ENCODE assay signal across 10 cellular contexts in the genomic region with DNA sequence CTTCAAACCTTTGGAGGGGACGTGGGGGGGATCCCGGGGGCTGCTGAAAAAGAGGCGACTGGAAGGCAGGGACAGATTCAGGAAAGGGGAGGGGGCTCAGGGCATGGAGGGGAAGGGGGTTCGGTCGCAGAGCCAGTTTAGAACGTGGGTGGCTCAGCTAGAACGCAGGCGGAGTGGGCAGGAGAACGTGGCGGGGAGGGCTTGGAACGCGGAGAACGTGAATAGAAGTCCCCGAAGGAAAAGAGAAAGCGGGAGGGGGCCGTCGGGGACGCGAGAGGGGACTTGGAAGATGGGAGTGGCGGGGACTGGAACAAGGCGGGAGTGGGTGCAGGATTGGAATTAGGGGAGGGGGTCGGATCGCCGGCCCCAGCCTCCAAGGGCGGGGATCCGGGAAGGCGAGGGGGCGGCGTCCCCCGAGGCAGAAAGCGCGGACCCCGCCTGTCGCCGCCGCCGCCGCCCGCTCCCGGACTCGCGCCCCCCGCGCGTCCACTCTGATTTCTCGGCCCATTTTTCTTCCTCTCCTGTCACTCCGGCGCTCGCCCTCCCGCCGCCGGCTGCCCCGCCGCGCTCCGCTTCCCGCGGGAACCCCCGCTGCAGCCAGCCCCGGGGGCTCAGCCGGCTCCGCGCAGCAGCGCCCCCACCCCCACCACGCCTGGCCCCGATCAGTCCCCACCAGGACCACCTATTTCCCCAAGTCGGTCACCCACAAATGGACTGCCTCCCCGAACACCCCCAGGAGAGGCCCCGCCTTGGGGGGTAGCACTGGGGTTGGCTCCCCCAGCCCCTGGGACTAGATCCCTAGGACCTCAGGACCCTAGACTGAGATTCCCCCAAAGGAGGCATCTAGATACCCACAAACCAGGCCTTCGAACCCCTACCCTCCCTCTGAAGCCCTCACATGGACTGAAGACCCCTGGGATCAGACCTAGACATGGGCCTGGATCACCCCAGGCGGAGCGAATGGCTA. TPM values are rescaled to one million over a fixed set of nuclear protein-coding genes. Genes with fewer than 3 reads are reported as not detected.
DNase-seq lines count a peak whose midpoint lies in the region; ATAC-seq, FAIRE-seq and TF ChIP-seq lines count a peak whose summit lies in the region.
"Had no signal": no experiment of that assay in that cellular context is flagged by ENCODE, and none has a peak within 500 bp of the region (broad histone marks: within the 10 kb centered on the region; RNA-seq: fewer than 3 reads in every experiment).

No MANE protein-coding gene starts in this region.

- no peak for FAIRE-seq in kidney (lab: Jason Lieb, UNC)

- H3K9me2 ChIP-seq in PC-3 (replicated peaks; ENCODE audit: low read length), result no peaks in the 10 kb centered on the region

- 0 to 11% methylated on average over 11 to 69 of the region's 72 CpGs for WGBS in endodermal cell (ENCODE audit: insufficient coverage in 1 of 2, insufficient read length in 1 of 2), 2 experiments

- peak overlapping the region; percentile 64; the same call in 1 of the 2 replicates for H3K4me2 ChIP-seq in PC-3 (ENCODE audit: low read length)

- no peak overlapping the region for H3K27ac ChIP-seq in PC-3 (ENCODE audit: low read length)
- no peak overlapping the region for H3K27ac ChIP-seq in endodermal cell (ENCODE audit: low read depth, low read length)
- no peak overlapping the region for H3K27ac ChIP-seq in kidney (ENCODE audit: low read depth in 2 of 2, low read length in 2 of 2)

- no peaks in the 10 kb centered on the region for H3K4me1 Mint-ChIP-seq in endodermal cell
- H3K4me1 Mint-ChIP-seq in progenitor cell of endocrine pancreas (ENCODE audit: low read depth), result peaks cover 7% of the 10 kb centered on the region

- H4K20me1 ChIP-seq in PC-3 (ENCODE audit: low read length), result no peaks in the 10 kb centered on the region

- DNase-seq in GM03348 (ENCODE audit: low spot score) (peak; percentile 62), PC-3 (no peak), endodermal cell (peak; percentile 49), progenitor cell of endocrine pancreas (ENCODE audit: low spot score, unreplicated experiment) (no peak), LoVo (ENCODE audit: low spot score) (no peak), kidney (no peak), HuH-7 (ENCODE audit: low spot score) (no peak)

- H3K27me3 ChIP-seq in PC-3 (ENCODE audit: low read length), result no peaks in the 10 kb centered on the region
- peaks cover 53% of the 10 kb centered on the region for H3K27me3 ChIP-seq in endodermal cell (ENCODE audit: control insufficient read depth, insufficient read depth, low read length, poor library complexity, severe bottlenecking)

- no peak for ATAC-seq in PC-3
- ATAC-seq in HG03460 (IDR thresholded peaks at IDR 0.05; ENCODE audit: unreplicated experiment), result no peak

- H3K9me3 ChIP-seq in PC-3 (ENCODE audit: low read length), result no peaks in the 10 kb centered on the region
- H3K9me3 ChIP-seq in endodermal cell (ENCODE audit: control insufficient read depth, low read length), result no peaks in the 10 kb centered on the region
- no peaks in the 10 kb centered on the region for H3K9me3 ChIP-seq in kidney (ENCODE audit: control insufficient read depth in 1 of 2, low read length in 2 of 2)

- no peaks in the 10 kb centered on the region for H3F3A ChIP-seq in PC-3 (ENCODE audit: low read length, unreplicated experiment)

- 0 out of 2 replicates have a peak overlapping the region, but pooled peaks have one; percentile 68 for H2AFZ ChIP-seq in PC-3 (ENCODE audit: low read length)

- H3K4me1 ChIP-seq in PC-3 (ENCODE audit: insufficient read depth, low read length) (0 out of 2 replicates have a peak, but pooled peaks cover 9% of the 10 kb centered on the region), endodermal cell (ENCODE audit: control insufficient read depth, insufficient read depth, low read length) (no peaks in the 10 kb centered on the region), kidney (ENCODE audit: control insufficient read depth in 1 of 2, insufficient read depth in 1 of 2, low read depth in 1 of 2, low read length in 2 of 2) (no peaks in the 10 kb centered on the region)

- no peak overlapping the region for H3K9ac ChIP-seq in PC-3 (ENCODE audit: low read length)
- H3K9ac ChIP-seq in endodermal cell (ENCODE audit: extremely low read depth, low read length, poor library complexity, severe bottlenecking), result no peak overlapping the region
- H3K9ac ChIP-seq in kidney (ENCODE audit: low read length in 2 of 2), result no peak overlapping the region

- POLR2A ChIA-PET in PC-3 (lab: Charles Lee; ENCODE audit: unreplicated experiment), result no interaction called here

- peaks cover 4% of the 10 kb centered on the region for H3K9me3 Mint-ChIP-seq in endodermal cell
- no peaks in the 10 kb centered on the region for H3K9me3 Mint-ChIP-seq in progenitor cell of endocrine pancreas (ENCODE audit: low read depth)

- CTCF ChIA-PET in PC-3 (lab: Charles Lee), result no interaction called here

- H3K4me3 ChIP-seq in PC-3 (ENCODE audit: low read length) (no peak overlapping the region), endodermal cell (ENCODE audit: low read length) (peak overlapping the region; percentile 65), kidney (ENCODE audit: low read length in 2 of 2) (no peak overlapping the region)

- intact Hi-C loops in PC-3 (cut with micrococcal nuclease) (no loop called here), kidney (cut with DNase I) (no loop called here)

- BruUV-seq in PC-3 (replicated peaks; lab: Mats Ljungman, UMichigan), result no TSS peak

- H3K4me3 Mint-ChIP-seq in endodermal cell, result peak overlapping the region; percentile 64
- H3K4me3 Mint-ChIP-seq in progenitor cell of endocrine pancreas (ENCODE audit: low read depth), result peak overlapping the region; percentile 80

- TF ChIP-seq CTCF in PC-3 (conservative IDR thresholded peaks at IDR 0.05; ENCODE audit: low read depth, low read length) (no peak), endodermal cell (conservative IDR thresholded peaks at IDR 0.05) (no peak), progenitor cell of endocrine pancreas (IDR thresholded peaks at IDR 0.05; ENCODE audit: unreplicated experiment) (no peak), kidney (IDR thresholded peaks at IDR 0.05; ENCODE audit: borderline replicate concordance, extremely low read depth, insufficient read depth) (no peak)

- H3K27ac Mint-ChIP-seq in endodermal cell (no peak overlapping the region), progenitor cell of endocrine pancreas (peak overlapping the region; percentile 74)

- H3K36me3 Mint-ChIP-seq in endodermal cell (ENCODE audit: low read depth) (no peaks in the 10 kb centered on the region), progenitor cell of endocrine pancreas (ENCODE audit: insufficient read depth) (no peaks in the 10 kb centered on the region)

- H3K79me2 ChIP-seq in PC-3 (ENCODE audit: low read length), result no peaks in the 10 kb centered on the region

- H3K36me3 ChIP-seq in PC-3 (ENCODE audit: low read depth, low read length) (no peaks in the 10 kb centered on the region), endodermal cell (ENCODE audit: control insufficient read depth, insufficient read depth, low read length) (no peaks in the 10 kb centered on the region), kidney (ENCODE audit: control insufficient read depth in 1 of 2, insufficient read depth in 2 of 2, low read length in 2 of 2) (no peaks in the 10 kb centered on the region)

- H3K27me3 Mint-ChIP-seq in endodermal cell (ENCODE audit: insufficient read depth), result peaks cover 69% of the 10 kb centered on the region
- H3K27me3 Mint-ChIP-seq in progenitor cell of endocrine pancreas, result peaks cover 29% of the 10 kb centered on the region

RNA-seq across cellular contexts. Expression of a gene that starts 12.5 kb away (rescaled TPM):
- 0.11 and 0.58 TPM in 2 replicates for total RNA-seq in PC-3 (2014; rRNA removed)
- total RNA-seq in endodermal cell, result under 1 TPM; 0.13 to 0.53 TPM
- polyA plus RNA-seq in endodermal cell (2013, experiment 1 of 2), result 0.25 TPM
- polyA plus RNA-seq in endodermal cell (2013, experiment 2 of 2), result 0.29 TPM
- 0.84 and 1.2 TPM in 2 replicates for total RNA-seq in progenitor cell of endocrine pancreas
- 0.69 TPM for total RNA-seq in kidney
- not detected for polyA plus RNA-seq in kidney (ENCODE audit: insufficient read depth, low read depth, low replicate concordance)
- total RNA-seq: M059J, pulmonary artery endothelial cell had no signal

RNA-seq across cellular contexts. Expression of a gene that starts 18.4 kb away (rescaled TPM):
- total RNA-seq in PC-3 (2014; rRNA removed), result 148 and 158 TPM in 2 replicates
- total RNA-seq in endodermal cell, result 100 to 1,000 TPM; 114 to 122 TPM
- 91.4 TPM for polyA plus RNA-seq in endodermal cell (2013, experiment 1 of 2)
- 79.9 TPM for polyA plus RNA-seq in endodermal cell (2013, experiment 2 of 2)
- 86.6 and 87.7 TPM in 2 replicates for total RNA-seq in progenitor cell of endocrine pancreas
- 146 TPM for total RNA-seq in kidney
- 333 TPM for polyA plus RNA-seq in kidney (ENCODE audit: insufficient read depth, low read depth, low replicate concordance)

RNA-seq across cellular contexts. Expression of a gene that starts 53.3 kb away (rescaled TPM):
- total RNA-seq in PC-3 (2014; rRNA removed) (4.0 and 8.3 TPM in 2 replicates), endodermal cell (1 to 10 TPM in 1 of 2 donors, under 1 TPM in 1; 0.69 to 1.0 TPM), progenitor cell of endocrine pancreas (0.29 TPM in 2 replicates), kidney (not detected)
- polyA plus RNA-seq in endodermal cell (2013, experiment 1 of 2), result 28.4 TPM
- 21.8 TPM for polyA plus RNA-seq in endodermal cell (2013, experiment 2 of 2)
- not detected for polyA plus RNA-seq in kidney (ENCODE audit: insufficient read depth, low read depth, low replicate concordance)

RNA-seq across cellular contexts. Expression of a gene that starts 57.7 kb away (rescaled TPM):
- total RNA-seq in PC-3 (2014; rRNA removed) (50.8 and 64.3 TPM in 2 replicates), endodermal cell (100 to 1,000 TPM in 1 of 2 donors, 10 to 100 TPM in 1; 89.9 to 116 TPM), progenitor cell of endocrine pancreas (109 and 112 TPM in 2 replicates), kidney (139 TPM)
- polyA plus RNA-seq in endodermal cell (2013, experiment 1 of 2), result 48.7 TPM
- polyA plus RNA-seq in endodermal cell (2013, experiment 2 of 2), result 35.1 TPM
- polyA plus RNA-seq in kidney (ENCODE audit: insufficient read depth, low read depth, low replicate concordance), result 39.0 TPM

Comparison
In these comparisons a context has a peak if more than half of its experiments do, and no peak if none do; other contexts are left out.
1. DNase-seq: peak in GM03348 (single experiment) and endodermal cell (single experiment); none in PC-3 (single experiment), progenitor cell of endocrine pancreas (single experiment), LoVo (single experiment), kidney (single experiment) and HuH-7 (single experiment).